ENCODE assay signal across 8 cellular contexts in genomic region chr1:231806623-231807470, GRCh38.
DNase-seq lines count a peak whose midpoint lies in the region; ATAC-seq, FAIRE-seq and TF ChIP-seq lines count a peak whose summit lies in the region.

No MANE protein-coding gene starts in this region.

- BruUV-seq in A673 (replicated peaks; lab: Mats Ljungman, UMichigan): no TSS peak

- TF ChIP-seq POLR2A in GM12892 (IDR thresholded peaks at IDR 0.05; ENCODE audit: low read depth, low read length): no peak

- peak; percentile 65 for TF ChIP-seq CTCF in A673 (conservative IDR thresholded peaks at IDR 0.05; ENCODE audit: low read depth, low read length)
- TF ChIP-seq CTCF in parathyroid adenoma (IDR thresholded peaks at IDR 0.05): peak; percentile 47

- no peaks in the 10 kb centered on the region for H3K79me2 ChIP-seq in parathyroid adenoma

- peak; percentile 82 for FAIRE-seq in GM12892 (lab: Jason Lieb, UNC)

- H3K9me3 ChIP-seq in A673 (ENCODE audit: low read depth, low read length, poor library complexity, severe bottlenecking): no peaks in the 10 kb centered on the region
- H3K9me3 ChIP-seq in parathyroid adenoma (ENCODE audit: control insufficient read depth, low read length): no peaks in the 10 kb centered on the region

- POLR2A ChIA-PET in A673 (lab: Charles Lee; ENCODE audit: low non-redundant PET): no interaction called here

- no peaks in the 10 kb centered on the region for H3K27me3 ChIP-seq in A673 (replicated peaks; ENCODE audit: insufficient read depth, low read depth, low read length, poor library complexity)
- H3K27me3 ChIP-seq in parathyroid adenoma (ENCODE audit: control insufficient read depth, insufficient read depth, low read length): no peaks in the 10 kb centered on the region

- H3K27ac ChIP-seq in A673 (ENCODE audit: low read depth, low read length, poor library complexity, severe bottlenecking) (no peak overlapping the region), parathyroid adenoma (no peak overlapping the region)

- no peak overlapping the region for H3K4me2 ChIP-seq in parathyroid adenoma (ENCODE audit: low read length)

- CTCF ChIA-PET in A673 (lab: Charles Lee): interaction anchor here (1.3 kb wide), 1 partner anchor 50 kb away, joined by 4 read pairs; no protein-coding TSS in a partner anchor

- no peak overlapping the region for H3K9ac ChIP-seq in parathyroid adenoma

- no peaks in the 10 kb centered on the region for H3K36me3 ChIP-seq in A673 (ENCODE audit: insufficient read depth, low read length, poor library complexity, severe bottlenecking)
- H3K36me3 ChIP-seq in parathyroid adenoma (ENCODE audit: control insufficient read depth, insufficient read depth, low read length): no peaks in the 10 kb centered on the region

- DNase-seq in A673 (ENCODE audit: low spot score): peak; percentile 60
- peak; percentile 34 for DNase-seq in GM12892 (ENCODE audit: insufficient read length)
- DNase-seq in NCI-H2029 treated with DMSO at 0.1 percent for 48 hours (lab: John Stamatoyannopoulos, UW): peak; percentile 1
- DNase-seq in activated CD4-positive, alpha-beta T cell treated with anti-CD3 and anti-CD28 coated beads, Interleukin-2, amount 50 U/mL, for 48 hours: peak; percentile 36 to 56
- DNase-seq in foreskin melanocyte: peak; percentile 53
- no peak for DNase-seq in hepatic stellate cell (ENCODE audit: low spot score)

- H2AFZ ChIP-seq in parathyroid adenoma: no peak overlapping the region

- no peaks in the 10 kb centered on the region for H3K4me1 ChIP-seq in A673 (ENCODE audit: insufficient read depth, low read length, poor library complexity, severe bottlenecking)
- H3K4me1 ChIP-seq in parathyroid adenoma: peaks cover 3% of the 10 kb centered on the region

- no peak overlapping the region for H3K4me3 ChIP-seq in A673 (ENCODE audit: low read depth, low read length, poor library complexity, severe bottlenecking)
- no peak overlapping the region for H3K4me3 ChIP-seq in parathyroid adenoma (ENCODE audit: low read depth, low read length)

- intact Hi-C loops in A673 (cut with micrococcal nuclease; ENCODE audit: unreplicated experiment): loop anchor here (2.0 kb wide), 1 partner anchor 50 kb away; no protein-coding TSS in a partner anchor

- ATAC-seq in HG02870 (IDR thresholded peaks at IDR 0.05; ENCODE audit: unreplicated experiment): peak; percentile 89
